2 cellular contexts compared by ENCODE assay signal in genomic region chr6:110693296-110693695, GRCh38.
TF ChIP-seq lines count a peak whose summit lies in the region.

No MANE protein-coding gene starts in this region.

TF ChIP-seq in GM23338, 12 proteins besides CTCF, POLR2A, EP300 and RAD21:
- TF ChIP-seq, protein P1, sequence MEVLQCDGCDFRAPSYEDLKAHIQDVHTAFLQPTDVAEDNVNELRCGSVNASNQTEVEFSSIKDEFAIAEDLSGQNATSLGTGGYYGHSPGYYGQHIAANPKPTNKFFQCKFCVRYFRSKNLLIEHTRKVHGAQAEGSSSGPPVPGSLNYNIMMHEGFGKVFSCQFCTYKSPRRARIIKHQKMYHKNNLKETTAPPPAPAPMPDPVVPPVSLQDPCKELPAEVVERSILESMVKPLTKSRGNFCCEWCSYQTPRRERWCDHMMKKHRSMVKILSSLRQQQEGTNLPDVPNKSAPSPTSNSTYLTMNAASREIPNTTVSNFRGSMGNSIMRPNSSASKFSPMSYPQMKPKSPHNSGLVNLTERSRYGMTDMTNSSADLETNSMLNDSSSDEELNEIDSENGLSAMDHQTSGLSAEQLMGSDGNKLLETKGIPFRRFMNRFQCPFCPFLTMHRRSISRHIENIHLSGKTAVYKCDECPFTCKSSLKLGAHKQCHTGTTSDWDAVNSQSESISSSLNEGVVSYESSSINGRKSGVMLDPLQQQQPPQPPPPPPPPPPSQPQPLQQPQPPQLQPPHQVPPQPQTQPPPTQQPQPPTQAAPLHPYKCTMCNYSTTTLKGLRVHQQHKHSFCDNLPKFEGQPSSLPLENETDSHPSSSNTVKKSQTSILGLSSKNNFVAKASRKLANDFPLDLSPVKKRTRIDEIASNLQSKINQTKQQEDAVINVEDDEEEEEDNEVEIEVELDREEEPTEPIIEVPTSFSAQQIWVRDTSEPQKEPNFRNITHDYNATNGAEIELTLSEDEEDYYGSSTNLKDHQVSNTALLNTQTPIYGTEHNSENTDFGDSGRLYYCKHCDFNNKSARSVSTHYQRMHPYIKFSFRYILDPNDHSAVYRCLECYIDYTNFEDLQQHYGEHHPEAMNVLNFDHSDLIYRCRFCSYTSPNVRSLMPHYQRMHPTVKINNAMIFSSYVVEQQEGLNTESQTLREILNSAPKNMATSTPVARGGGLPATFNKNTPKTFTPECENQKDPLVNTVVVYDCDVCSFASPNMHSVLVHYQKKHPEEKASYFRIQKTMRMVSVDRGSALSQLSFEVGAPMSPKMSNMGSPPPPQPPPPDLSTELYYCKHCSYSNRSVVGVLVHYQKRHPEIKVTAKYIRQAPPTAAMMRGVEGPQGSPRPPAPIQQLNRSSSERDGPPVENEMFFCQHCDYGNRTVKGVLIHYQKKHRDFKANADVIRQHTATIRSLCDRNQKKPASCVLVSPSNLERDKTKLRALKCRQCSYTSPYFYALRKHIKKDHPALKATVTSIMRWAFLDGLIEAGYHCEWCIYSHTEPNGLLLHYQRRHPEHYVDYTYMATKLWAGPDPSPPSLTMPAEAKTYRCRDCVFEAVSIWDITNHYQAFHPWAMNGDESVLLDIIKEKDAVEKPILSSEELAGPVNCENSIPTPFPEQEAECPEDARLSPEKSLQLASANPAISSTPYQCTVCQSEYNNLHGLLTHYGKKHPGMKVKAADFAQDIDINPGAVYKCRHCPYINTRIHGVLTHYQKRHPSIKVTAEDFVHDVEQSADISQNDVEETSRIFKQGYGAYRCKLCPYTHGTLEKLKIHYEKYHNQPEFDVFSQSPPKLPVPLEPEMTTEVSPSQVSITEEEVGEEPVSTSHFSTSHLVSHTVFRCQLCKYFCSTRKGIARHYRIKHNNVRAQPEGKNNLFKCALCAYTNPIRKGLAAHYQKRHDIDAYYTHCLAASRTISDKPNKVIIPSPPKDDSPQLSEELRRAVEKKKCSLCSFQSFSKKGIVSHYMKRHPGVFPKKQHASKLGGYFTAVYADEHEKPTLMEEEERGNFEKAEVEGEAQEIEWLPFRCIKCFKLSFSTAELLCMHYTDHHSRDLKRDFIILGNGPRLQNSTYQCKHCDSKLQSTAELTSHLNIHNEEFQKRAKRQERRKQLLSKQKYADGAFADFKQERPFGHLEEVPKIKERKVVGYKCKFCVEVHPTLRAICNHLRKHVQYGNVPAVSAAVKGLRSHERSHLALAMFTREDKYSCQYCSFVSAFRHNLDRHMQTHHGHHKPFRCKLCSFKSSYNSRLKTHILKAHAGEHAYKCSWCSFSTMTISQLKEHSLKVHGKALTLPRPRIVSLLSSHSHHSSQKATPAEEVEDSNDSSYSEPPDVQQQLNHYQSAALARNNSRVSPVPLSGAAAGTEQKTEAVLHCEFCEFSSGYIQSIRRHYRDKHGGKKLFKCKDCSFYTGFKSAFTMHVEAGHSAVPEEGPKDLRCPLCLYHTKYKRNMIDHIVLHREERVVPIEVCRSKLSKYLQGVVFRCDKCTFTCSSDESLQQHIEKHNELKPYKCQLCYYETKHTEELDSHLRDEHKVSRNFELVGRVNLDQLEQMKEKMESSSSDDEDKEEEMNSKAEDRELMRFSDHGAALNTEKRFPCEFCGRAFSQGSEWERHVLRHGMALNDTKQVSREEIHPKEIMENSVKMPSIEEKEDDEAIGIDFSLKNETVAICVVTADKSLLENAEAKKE (CRISPR knock-in tag; IDR thresholded peaks at IDR 0.05): no peak
- TF ChIP-seq STAT1 (IDR thresholded peaks at IDR 0.05; ENCODE audit: unreplicated experiment) (no peak), NANOG (IDR thresholded peaks at IDR 0.05; ENCODE audit: borderline replicate concordance) (no peak), POLR2AphosphoS5 (IDR thresholded peaks at IDR 0.05; ENCODE audit: low read depth) (no peak), ZNF114 (CRISPR knock-in tag; IDR thresholded peaks at IDR 0.05) (no peak), ETS1 (IDR thresholded peaks at IDR 0.05) (no peak), ZNF331 (CRISPR knock-in tag; IDR thresholded peaks at IDR 0.05; ENCODE audit: low read depth) (no peak), EZH2phosphoT487 (IDR thresholded peaks at IDR 0.05; ENCODE audit: unreplicated experiment) (no peak), EZH2 (IDR thresholded peaks at IDR 0.05; ENCODE audit: low read depth, unreplicated experiment) (no peak), CREB1 (CRISPR knock-in tag; IDR thresholded peaks at IDR 0.05; ENCODE audit: low read depth) (no peak), JUNB (IDR thresholded peaks at IDR 0.05; ENCODE audit: unreplicated experiment) (no peak)
- TF ChIP-seq, protein P2, sequence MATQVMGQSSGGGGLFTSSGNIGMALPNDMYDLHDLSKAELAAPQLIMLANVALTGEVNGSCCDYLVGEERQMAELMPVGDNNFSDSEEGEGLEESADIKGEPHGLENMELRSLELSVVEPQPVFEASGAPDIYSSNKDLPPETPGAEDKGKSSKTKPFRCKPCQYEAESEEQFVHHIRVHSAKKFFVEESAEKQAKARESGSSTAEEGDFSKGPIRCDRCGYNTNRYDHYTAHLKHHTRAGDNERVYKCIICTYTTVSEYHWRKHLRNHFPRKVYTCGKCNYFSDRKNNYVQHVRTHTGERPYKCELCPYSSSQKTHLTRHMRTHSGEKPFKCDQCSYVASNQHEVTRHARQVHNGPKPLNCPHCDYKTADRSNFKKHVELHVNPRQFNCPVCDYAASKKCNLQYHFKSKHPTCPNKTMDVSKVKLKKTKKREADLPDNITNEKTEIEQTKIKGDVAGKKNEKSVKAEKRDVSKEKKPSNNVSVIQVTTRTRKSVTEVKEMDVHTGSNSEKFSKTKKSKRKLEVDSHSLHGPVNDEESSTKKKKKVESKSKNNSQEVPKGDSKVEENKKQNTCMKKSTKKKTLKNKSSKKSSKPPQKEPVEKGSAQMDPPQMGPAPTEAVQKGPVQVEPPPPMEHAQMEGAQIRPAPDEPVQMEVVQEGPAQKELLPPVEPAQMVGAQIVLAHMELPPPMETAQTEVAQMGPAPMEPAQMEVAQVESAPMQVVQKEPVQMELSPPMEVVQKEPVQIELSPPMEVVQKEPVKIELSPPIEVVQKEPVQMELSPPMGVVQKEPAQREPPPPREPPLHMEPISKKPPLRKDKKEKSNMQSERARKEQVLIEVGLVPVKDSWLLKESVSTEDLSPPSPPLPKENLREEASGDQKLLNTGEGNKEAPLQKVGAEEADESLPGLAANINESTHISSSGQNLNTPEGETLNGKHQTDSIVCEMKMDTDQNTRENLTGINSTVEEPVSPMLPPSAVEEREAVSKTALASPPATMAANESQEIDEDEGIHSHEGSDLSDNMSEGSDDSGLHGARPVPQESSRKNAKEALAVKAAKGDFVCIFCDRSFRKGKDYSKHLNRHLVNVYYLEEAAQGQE (IDR thresholded peaks at IDR 0.05; ENCODE audit: unreplicated experiment): no peak

TF ChIP-seq in H1, 55 proteins besides CTCF, POLR2A, EP300 and RAD21 (continued from another document):
- TF ChIP-seq, protein P3, sequence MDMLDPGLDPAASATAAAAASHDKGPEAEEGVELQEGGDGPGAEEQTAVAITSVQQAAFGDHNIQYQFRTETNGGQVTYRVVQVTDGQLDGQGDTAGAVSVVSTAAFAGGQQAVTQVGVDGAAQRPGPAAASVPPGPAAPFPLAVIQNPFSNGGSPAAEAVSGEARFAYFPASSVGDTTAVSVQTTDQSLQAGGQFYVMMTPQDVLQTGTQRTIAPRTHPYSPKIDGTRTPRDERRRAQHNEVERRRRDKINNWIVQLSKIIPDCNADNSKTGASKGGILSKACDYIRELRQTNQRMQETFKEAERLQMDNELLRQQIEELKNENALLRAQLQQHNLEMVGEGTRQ (IDR thresholded peaks at IDR 0.05; ENCODE audit: low read length): no peak
- no peak for TF ChIP-seq SP4 (IDR thresholded peaks at IDR 0.05; ENCODE audit: low read length)
- no peak for TF ChIP-seq SP2 (IDR thresholded peaks at IDR 0.05; ENCODE audit: low read length)
- TF ChIP-seq POU5F1 (IDR thresholded peaks at IDR 0.05; ENCODE audit: low read depth, low read length): no peak
- no peak for TF ChIP-seq RNF2 (IDR thresholded peaks at IDR 0.05; ENCODE audit: borderline replicate concordance, low read depth, low read length, missing control alignments, poor library complexity, severe bottlenecking)
- no peak for TF ChIP-seq SRF (IDR thresholded peaks at IDR 0.05; ENCODE audit: low read depth, low read length)
- no peak for TF ChIP-seq SIX5 (IDR thresholded peaks at IDR 0.05; ENCODE audit: low read depth, low read length)
- TF ChIP-seq GABPA (IDR thresholded peaks at IDR 0.05; ENCODE audit: borderline replicate concordance, insufficient read depth, low read length): no peak
- no peak for TF ChIP-seq HDAC6 (IDR thresholded peaks at IDR 0.05; ENCODE audit: low read depth, low read length)
- no peak for TF ChIP-seq TCF12 (IDR thresholded peaks at IDR 0.05; ENCODE audit: low read depth, low read length)
- no peak for TF ChIP-seq TAF7 (optimal IDR thresholded peaks at IDR 0.05; ENCODE audit: borderline replicate concordance, low read depth, low read length)
- no peak for TF ChIP-seq ASH2L (IDR thresholded peaks at IDR 0.05; ENCODE audit: low read length)
- TF ChIP-seq CTBP2 (IDR thresholded peaks at IDR 0.05; ENCODE audit: borderline replicate concordance, insufficient read depth, insufficient read length, low read length): no peak
